20 cellular contexts compared by ENCODE assay signal in genomic region chr5:53616939-53617549, GRCh38. TPM values are rescaled to one million over a fixed set of nuclear protein-coding genes. Genes with fewer than 3 reads are reported as not detected.
DNase-seq lines count a peak whose midpoint lies in the region; ATAC-seq and TF ChIP-seq lines count a peak whose summit lies in the region.
"Had no signal": no experiment of that assay in that cellular context is flagged by ENCODE, and none has a peak within 500 bp of the region (broad histone marks: within the 10 kb centered on the region; RNA-seq: fewer than 3 reads in every experiment).

No MANE protein-coding gene starts in this region.

- no peak overlapping the region for H2AFZ ChIP-seq in osteoblast (ENCODE audit: low read length)

- H3K4me1 ChIP-seq in breast epithelium (no peaks in the 10 kb centered on the region), osteoblast (ENCODE audit: insufficient read depth, low read length) (no peaks in the 10 kb centered on the region)
- H3K4me1 ChIP-seq: uterus had no signal

- H3K36me3 Mint-ChIP-seq in MCF 10A (ENCODE audit: insufficient read depth, unreplicated experiment): no peaks in the 10 kb centered on the region

- BruUV-seq in MCF 10A (replicated peaks; lab: Mats Ljungman, UMichigan): no TSS peak

- H3K9me3 ChIP-seq in breast epithelium (no peaks in the 10 kb centered on the region), osteoblast (ENCODE audit: low read depth, low read length) (no peaks in the 10 kb centered on the region)
- H3K9me3 ChIP-seq: uterus had no signal

- no peaks in the 10 kb centered on the region for H3K27me3 Mint-ChIP-seq in MCF 10A (ENCODE audit: insufficient read depth, unreplicated experiment)
- H3K27me3 Mint-ChIP-seq: activated B cell treated with CpG ODN at 0.5 μM for 24 hours; CD4-positive, alpha-beta T cell had no signal

- POLR2A ChIA-PET in MCF 10A (lab: Yijun Ruan, JAX): interaction anchor here (1.3 kb wide), 1 partner anchor 26 kb away, joined by 3 read pairs; no protein-coding TSS in a partner anchor

- no peak overlapping the region for H3K4me3 ChIP-seq in breast epithelium
- H3K4me3 ChIP-seq in NB4 (ENCODE audit: low read depth, low read length): no peak overlapping the region
- no peak overlapping the region for H3K4me3 ChIP-seq in cardiac fibroblast (replicated peaks in 1 of 2; ENCODE audit: low read depth in 2 of 2, low read length in 2 of 2)
- no peak overlapping the region for H3K4me3 ChIP-seq in osteoblast (ENCODE audit: insufficient read depth, low read length)
- H3K4me3 ChIP-seq: uterus had no signal

- peak; percentile 12 for DNase-seq in MCF 10A (ENCODE audit: unreplicated experiment)
- DNase-seq in breast epithelium (ENCODE audit: low spot score in 2 of 2): no peak
- peak; percentile 35 for DNase-seq in NB4 (ENCODE audit: low read depth)
- DNase-seq in cardiac fibroblast (ENCODE audit: low read depth in 2 of 2): peak; percentile 1 to 30
- peak; percentile 0 for DNase-seq in osteoblast (ENCODE audit: insufficient read length, low spot score, missing footprints)
- DNase-seq in effector CD4-positive, alpha-beta T cell: no peak
- no peak for DNase-seq in DMS79 (lab: John Stamatoyannopoulos, UW)
- DNase-seq: activated B cell treated with CpG ODN at 0.5 μM for 24 hours; activated CD8-positive, alpha-beta memory T cell treated with anti-CD3 and anti-CD28 coated beads for 24 hours; CD4-positive, alpha-beta T cell; EL; foreskin melanocyte; NCI-H1436; NK-92 treated with Interleukin-12 subunit alpha and Interleukin-12 subunit beta, amount 100 ng/mL, for 24 hours; stimulated activated CD4-positive, alpha-beta T cell treated with anti-CD3 and anti-CD28 coated beads, Interleukin-2, amount 100 ng/mL, for 24 hours; uterus had no signal

- no peak for ATAC-seq in HG03460 (IDR thresholded peaks at IDR 0.05; ENCODE audit: unreplicated experiment)
- ATAC-seq: left lobe of liver had no signal

- no peaks in the 10 kb centered on the region for H3K9me3 Mint-ChIP-seq in MCF 10A (ENCODE audit: unreplicated experiment)

- H3K27ac ChIP-seq in breast epithelium (no peak overlapping the region), osteoblast (ENCODE audit: low read depth, low read length) (no peak overlapping the region)
- H3K27ac ChIP-seq: uterus had no signal

- no peaks in the 10 kb centered on the region for H3K4me1 Mint-ChIP-seq in MCF 10A (ENCODE audit: insufficient read depth, unreplicated experiment)
- H3K4me1 Mint-ChIP-seq: activated B cell treated with CpG ODN at 0.5 μM for 24 hours had no signal

- peaks cover 17% of the 10 kb centered on the region for H3K79me2 ChIP-seq in osteoblast (ENCODE audit: insufficient read depth, low read length)

- intact Hi-C loops in MCF 10A (cut with micrococcal nuclease): no loop called here
- intact Hi-C loops in breast epithelium (cut with DNase I; ENCODE audit: low total_unique reads): no loop called here

- TF ChIP-seq POLR2A in breast epithelium (IDR thresholded peaks at IDR 0.05) (no peak), NB4 (IDR thresholded peaks at IDR 0.05; ENCODE audit: extremely low read depth, insufficient read length) (no peak)

- no peak overlapping the region for H3K27ac Mint-ChIP-seq in MCF 10A (ENCODE audit: low read depth, unreplicated experiment)
- H3K27ac Mint-ChIP-seq: activated B cell treated with CpG ODN at 0.5 μM for 24 hours; activated T-helper 1 cell treated with anti-CD3 and anti-CD28 coated beads, Interleukin-12 subunit alpha, Interleukin-12 subunit beta, Interleukin-2, Interleukin-4 antibody, amounts not matched to agents 30 ng/mL and 10 ng/mL and 1 ng/mL, durations not matched to agents 14 hours and 24 hours and 36 hours; CD4-positive, alpha-beta T cell; T-helper 1 cell treated with Interleukin-12 subunit alpha and Interleukin-12 subunit beta and Interleukin-4 antibody, amounts not matched to agents 30 μg/mL and 1 μg/mL, for 36 hours had no signal

- CTCF ChIA-PET in MCF 10A (lab: Yijun Ruan, JAX): interaction anchor here (0.9 kb wide), 1 partner anchor 11 kb away, joined by 3 read pairs; no protein-coding TSS in a partner anchor

- no peak overlapping the region for H3K4me2 ChIP-seq in osteoblast (ENCODE audit: insufficient read depth, low read length)

- H3K4me3 Mint-ChIP-seq in MCF 10A (ENCODE audit: unreplicated experiment): no peak overlapping the region
- H3K4me3 Mint-ChIP-seq: activated B cell treated with CpG ODN at 0.5 μM for 24 hours; activated T-helper 1 cell treated with anti-CD3 and anti-CD28 coated beads, Interleukin-12 subunit alpha, Interleukin-12 subunit beta, Interleukin-2, Interleukin-4 antibody, amounts not matched to agents 30 ng/mL and 10 ng/mL and 1 ng/mL, durations not matched to agents 14 hours and 24 hours and 36 hours; CD4-positive, alpha-beta T cell; T-helper 1 cell treated with Interleukin-12 subunit alpha and Interleukin-12 subunit beta and Interleukin-4 antibody, amounts not matched to agents 30 μg/mL and 1 μg/mL, for 36 hours had no signal

- no peaks in the 10 kb centered on the region for H3K36me3 ChIP-seq in breast epithelium
- no peaks in the 10 kb centered on the region for H3K36me3 ChIP-seq in osteoblast (ENCODE audit: insufficient read depth, low read length)
- H3K36me3 ChIP-seq: uterus had no signal

- H3K27me3 ChIP-seq in breast epithelium (no peaks in the 10 kb centered on the region), osteoblast (ENCODE audit: insufficient read depth, low read length) (no peaks in the 10 kb centered on the region)
- H3K27me3 ChIP-seq: uterus had no signal

- TF ChIP-seq CTCF in MCF 10A (IDR thresholded peaks at IDR 0.05; ENCODE audit: unreplicated experiment) (no peak), breast epithelium (IDR thresholded peaks at IDR 0.05) (no peak), NB4 (IDR thresholded peaks at IDR 0.05; ENCODE audit: low read depth, low read length) (no peak), cardiac fibroblast (IDR thresholded peaks at IDR 0.05; ENCODE audit: low read depth, low read length) (no peak), osteoblast (IDR thresholded peaks at IDR 0.05; ENCODE audit: extremely low read depth, low read depth, low read length) (no peak)

- H4K20me1 ChIP-seq in osteoblast (ENCODE audit: insufficient read depth, low read length): peaks cover 21% of the 10 kb centered on the region

RNA-seq across cellular contexts. Expression of gene NDUFS4, which starts 56.6 kb away (rescaled TPM):
- 136 and 186 TPM in 2 replicates for total RNA-seq in MCF 10A (2022)
- total RNA-seq in breast epithelium: 100 to 1,000 TPM in 1 of 3 donors, 10 to 100 TPM in 2; 93.7 to 104 (median 94.1) TPM
- 76.0 and 78.2 TPM in 2 replicates for total RNA-seq in osteoblast

Comparison
In these comparisons a context has a peak if more than half of its experiments do, and no peak if none do; other contexts are left out.
1. DNase-seq: peak in MCF 10A (single experiment), NB4 (single experiment), cardiac fibroblast (2 of 2) and osteoblast (single experiment); none in breast epithelium (0 of 2), effector CD4-positive, alpha-beta T cell (single experiment) and DMS79 (single experiment).